15 cellular contexts compared by ENCODE assay signal in genomic region chr10:80539421-80539999, GRCh38. TPM values are rescaled to one million over a fixed set of nuclear protein-coding genes. Genes with fewer than 3 reads are reported as not detected.
DNase-seq lines count a peak whose midpoint lies in the region; ATAC-seq and TF ChIP-seq lines count a peak whose summit lies in the region.
"Had no signal": no experiment of that assay in that cellular context is flagged by ENCODE, and none has a peak within 500 bp of the region (broad histone marks: within the 10 kb centered on the region; RNA-seq: fewer than 3 reads in every experiment).

No MANE protein-coding gene starts in this region.

- H2AFZ ChIP-seq in OCI-LY3 (ENCODE audit: low read depth, low read length) = no peak overlapping the region
- H2AFZ ChIP-seq: hepatocyte had no signal

- ATAC-seq in GM18498 (IDR thresholded peaks at IDR 0.05; ENCODE audit: unreplicated experiment) (peak; percentile 30), GM19324 (IDR thresholded peaks at IDR 0.05; ENCODE audit: low FRiP score, unreplicated experiment) (peak; percentile 40), right lobe of liver (no peak)
- ATAC-seq: HCT116; naive thymus-derived CD8-positive, alpha-beta T cell; sciatic nerve had no signal

- H3K27me3 ChIP-seq in OCI-LY3 (ENCODE audit: low read depth, low read length) (no peaks in the 10 kb centered on the region), right lobe of liver (no peaks in the 10 kb centered on the region)
- H3K27me3 ChIP-seq: hepatocyte had no signal

- H3K4me2 ChIP-seq in OCI-LY3 (ENCODE audit: low read length) = peak overlapping the region; percentile 86
- H3K4me2 ChIP-seq: hepatocyte had no signal

- H3K4me3 ChIP-seq in OCI-LY3 (ENCODE audit: low read length) (no peak overlapping the region), right lobe of liver (no peak overlapping the region)
- H3K4me3 ChIP-seq: hepatocyte had no signal

- DNase-seq in mesenteric fat pad (ENCODE audit: low spot score) = peak; percentile 87
- no peak for DNase-seq in AG20443 (ENCODE audit: low spot score)
- DNase-seq in NCI-H1105 treated with DMSO at 0.1 percent for 48 hours (lab: John Stamatoyannopoulos, UW) = no peak
- no peak for DNase-seq in right lobe of liver
- DNase-seq: caudate nucleus; CD8-positive, alpha-beta memory T cell; naive thymus-derived CD8-positive, alpha-beta T cell; NCI-H1436; NCI-H774 had no signal

- H3K9ac ChIP-seq in OCI-LY3 (ENCODE audit: low read length) = no peak overlapping the region

- no peaks in the 10 kb centered on the region for H3K79me2 ChIP-seq in OCI-LY3 (ENCODE audit: low read length)
- H3K79me2 ChIP-seq: hepatocyte had no signal

- H4K20me1 ChIP-seq in OCI-LY3 (ENCODE audit: insufficient read depth, low read length) = no peaks in the 10 kb centered on the region

- H3K9me3 ChIP-seq in OCI-LY3 (ENCODE audit: insufficient read depth, low read length) = no peaks in the 10 kb centered on the region
- H3K9me3 ChIP-seq in right lobe of liver = no peaks in the 10 kb centered on the region

- H3K4me1 ChIP-seq in OCI-LY3 (ENCODE audit: low read length) (peaks cover 37% of the 10 kb centered on the region), right lobe of liver (no peaks in the 10 kb centered on the region)

- TF ChIP-seq CTCF in OCI-LY3 (IDR thresholded peaks at IDR 0.05; ENCODE audit: low read depth, low read length) (no peak), right lobe of liver (IDR thresholded peaks at IDR 0.05) (no peak)

- H3K36me3 ChIP-seq in OCI-LY3 (replicated peaks; ENCODE audit: low read depth, low read length) (no peaks in the 10 kb centered on the region), right lobe of liver (no peaks in the 10 kb centered on the region)

- no peak for TF ChIP-seq POLR2A in right lobe of liver (IDR thresholded peaks at IDR 0.05)

- 71% methylated on average over 3 of the region's 7 CpGs for WGBS in right lobe of liver (ENCODE audit: insufficient coverage, low coverage, low lambda C conversion rate, missing lambda C conversion rate)

- H3K27ac ChIP-seq in OCI-LY3 (ENCODE audit: low read length) (peak overlapping the region; percentile 46), right lobe of liver (no peak overlapping the region)
- H3K27ac ChIP-seq: hepatocyte had no signal

- intact Hi-C loops in right lobe of liver (cut with DNase I) = no loop called here

RNA-seq across cellular contexts. Expression of gene SH2D4B, which starts 1.8 kb away (rescaled TPM):
- total RNA-seq in mesenteric fat pad (0.35 TPM), right lobe of liver (not detected)
- total RNA-seq: hepatocyte had no signal

Comparison
In these comparisons a context has a peak if more than half of its experiments do, and no peak if none do; other contexts are left out.
1. ATAC-seq: peak in GM18498 (single experiment) and GM19324 (single experiment); none in right lobe of liver (0 of 4).